Comparison of ENCODE assay signal across 3 cellular contexts in genomic region chr3:21587894-21588293, GRCh38.
TF ChIP-seq lines count a peak whose summit lies in the region.

No MANE protein-coding gene starts in this region.

TF ChIP-seq in SK-N-SH, 30 proteins besides CTCF, POLR2A, EP300 and RAD21:
- TF ChIP-seq ZBTB33 (IDR thresholded peaks at IDR 0.05; ENCODE audit: borderline replicate concordance, low read depth) (no peak), GATA2 (CRISPR knock-in tag; IDR thresholded peaks at IDR 0.05) (peak; percentile 28; the same call in 1 of the 2 replicates), CHD2 (IDR thresholded peaks at IDR 0.05; ENCODE audit: low read length, partially characterized antibody) (peak; percentile 20), RCOR1 (IDR thresholded peaks at IDR 0.05; ENCODE audit: low read length) (peak; percentile 65)
TF ChIP-seq in SK-N-SH: peak in this region for 3.

TF ChIP-seq in SK-N-SH treated with all-trans-retinoic acid at 6 μM for 48 hours, 23 proteins besides CTCF, POLR2A, EP300 and RAD21 (continued from another document):
- TF ChIP-seq CSRNP3 (CRISPR knock-in tag; IDR thresholded peaks at IDR 0.05) (no peak), CREB5 (CRISPR knock-in tag; IDR thresholded peaks at IDR 0.05; ENCODE audit: low read depth) (no peak), OSR1 (CRISPR knock-in tag; IDR thresholded peaks at IDR 0.05) (no peak), CSDC2 (CRISPR knock-in tag; IDR thresholded peaks at IDR 0.05) (no peak)

TF ChIP-seq in K562, 482 proteins besides CTCF, POLR2A, EP300 and RAD21 (continued from another document):
- TF ChIP-seq CLOCK (CRISPR knock-in tag; IDR thresholded peaks at IDR 0.05; ENCODE audit: borderline replicate concordance), result no peak
- TF ChIP-seq FOXO4 (CRISPR knock-in tag; IDR thresholded peaks at IDR 0.05), result no peak
